ENCODE assay signal across 1 cellular context in genomic region chr1:155167166-155168104, GRCh38.
TF ChIP-seq lines count a peak whose summit lies in the region.

No MANE protein-coding gene starts in this region.

TF ChIP-seq in HepG2, 621 proteins besides CTCF, POLR2A, EP300 and RAD21 (continued from another document and continues in another):
- 0 out of 2 replicates have a peak, but pooled peaks have one; percentile 23 for TF ChIP-seq ZSCAN5A (CRISPR knock-in tag; IDR thresholded peaks at IDR 0.05; ENCODE audit: borderline replicate concordance)
- TF ChIP-seq ZBTB7B (CRISPR knock-in tag; IDR thresholded peaks at IDR 0.05), result no peak
- no peak for TF ChIP-seq MNT (IDR thresholded peaks at IDR 0.05)
- TF ChIP-seq MXI1 (IDR thresholded peaks at IDR 0.05; ENCODE audit: borderline replicate concordance, low read depth, low read length), result peak; percentile 26; the same call in 1 of the 3 replicates
- no peak for TF ChIP-seq ZBTB43 (CRISPR knock-in tag; conservative IDR thresholded peaks at IDR 0.05)
- TF ChIP-seq FOXP1 (IDR thresholded peaks at IDR 0.05), result no peak
- no peak for TF ChIP-seq FOXP1 (CRISPR knock-in tag; IDR thresholded peaks at IDR 0.05)
- 0 out of 2 replicates have a peak, but pooled peaks have one; percentile 14 for TF ChIP-seq ARID3A (IDR thresholded peaks at IDR 0.05; ENCODE audit: low read depth, low read length)
- TF ChIP-seq PHF5A (CRISPR knock-in tag; IDR thresholded peaks at IDR 0.05; ENCODE audit: low read depth, unreplicated experiment), result peak; percentile 60
- TF ChIP-seq ZBTB39 (CRISPR knock-in tag; IDR thresholded peaks at IDR 0.05), result no peak
- no peak for TF ChIP-seq SMAD9 (CRISPR knock-in tag; IDR thresholded peaks at IDR 0.05)
- TF ChIP-seq NFKBIZ (CRISPR knock-in tag; IDR thresholded peaks at IDR 0.05), result 0 out of 2 replicates have a peak, but pooled peaks have one; percentile 63
- TF ChIP-seq MAFK (conservative IDR thresholded peaks at IDR 0.05 in 1 of 2, IDR thresholded peaks at IDR 0.05 in 1 of 2; ENCODE audit: low read length in 2 of 2), result no peak
- TF ChIP-seq RXRA (CRISPR knock-in tag; IDR thresholded peaks at IDR 0.05), result peak; percentile 16; the same call in 1 of the 2 replicates
- no peak for TF ChIP-seq EHMT2 (IDR thresholded peaks at IDR 0.05; ENCODE audit: borderline replicate concordance, low read depth, low read length)
- TF ChIP-seq ZEB1 (IDR thresholded peaks at IDR 0.05; ENCODE audit: insufficient replicate concordance, low read depth), result peak; percentile 69
- TF ChIP-seq ZNF724P (CRISPR knock-in tag; IDR thresholded peaks at IDR 0.05; ENCODE audit: borderline replicate concordance), result 0 out of 2 replicates have a peak, but pooled peaks have one; percentile 34
- peak; percentile 99 for TF ChIP-seq ZNF691 (CRISPR knock-in tag; IDR thresholded peaks at IDR 0.05; ENCODE audit: borderline replicate concordance, low read depth)
- TF ChIP-seq KDM2A (CRISPR knock-in tag; IDR thresholded peaks at IDR 0.05; ENCODE audit: borderline replicate concordance, low read depth), result peak; percentile 93
- TF ChIP-seq ATF5 (CRISPR knock-in tag; IDR thresholded peaks at IDR 0.05; ENCODE audit: low read depth), result no peak
- no peak for TF ChIP-seq ASH2L (IDR thresholded peaks at IDR 0.05; ENCODE audit: insufficient read length, low read depth, low read length)
- TF ChIP-seq IRF2 (CRISPR knock-in tag; IDR thresholded peaks at IDR 0.05), result 0 out of 2 replicates have a peak, but pooled peaks have one; percentile 31
- TF ChIP-seq KDM3A (CRISPR knock-in tag; IDR thresholded peaks at IDR 0.05; ENCODE audit: low read depth), result peak; percentile 75; the same call in 1 of the 2 replicates
- no peak for TF ChIP-seq MTF2 (CRISPR knock-in tag; IDR thresholded peaks at IDR 0.05; ENCODE audit: borderline replicate concordance)
- 0 out of 2 replicates have a peak, but pooled peaks have one; percentile 65 for TF ChIP-seq SP140L (CRISPR knock-in tag; IDR thresholded peaks at IDR 0.05; ENCODE audit: borderline replicate concordance)
- TF ChIP-seq MAX (IDR thresholded peaks at IDR 0.05), result peak; percentile 26; the same call in 1 of the 2 replicates
- TF ChIP-seq ZMAT5 (CRISPR knock-in tag; IDR thresholded peaks at IDR 0.05; ENCODE audit: borderline replicate concordance, low read depth), result no peak
- no peak for TF ChIP-seq NCOA5 (CRISPR knock-in tag; IDR thresholded peaks at IDR 0.05)
- peak; percentile 38; the same call in 1 of the 2 replicates for TF ChIP-seq DRAP1 (CRISPR knock-in tag; IDR thresholded peaks at IDR 0.05)
- no peak for TF ChIP-seq ZBTB4 (CRISPR knock-in tag; IDR thresholded peaks at IDR 0.05; ENCODE audit: borderline replicate concordance)
- peak; percentile 76 for TF ChIP-seq XRCC5 (optimal IDR thresholded peaks at IDR 0.05; ENCODE audit: low read length)
- no peak for TF ChIP-seq ZSCAN29 (CRISPR knock-in tag; conservative IDR thresholded peaks at IDR 0.05)
- no peak for TF ChIP-seq NFE2L2 (IDR thresholded peaks at IDR 0.05; ENCODE audit: low read length)
- no peak for TF ChIP-seq BCLAF1 (IDR thresholded peaks at IDR 0.05)
- 0 out of 2 replicates have a peak, but pooled peaks have one; percentile 21 for TF ChIP-seq KMT2B (CRISPR knock-in tag; IDR thresholded peaks at IDR 0.05)
- TF ChIP-seq CENPT (CRISPR knock-in tag; IDR thresholded peaks at IDR 0.05; ENCODE audit: low read depth), result no peak
- TF ChIP-seq IRX3 (CRISPR knock-in tag; IDR thresholded peaks at IDR 0.05; ENCODE audit: borderline replicate concordance, low read depth), result no peak
- TF ChIP-seq ZNF713 (CRISPR knock-in tag; IDR thresholded peaks at IDR 0.05), result peak; percentile 11; the same call in 1 of the 2 replicates
- 0 out of 2 replicates have a peak, but pooled peaks have one; percentile 51 for TF ChIP-seq ZBTB34 (CRISPR knock-in tag; IDR thresholded peaks at IDR 0.05)
- 0 out of 2 replicates have a peak, but pooled peaks have one; percentile 43 for TF ChIP-seq ZNF160 (CRISPR knock-in tag; IDR thresholded peaks at IDR 0.05)
- peak; percentile 19 for TF ChIP-seq TEAD3 (CRISPR knock-in tag; optimal IDR thresholded peaks at IDR 0.05; ENCODE audit: borderline replicate concordance)
